In genomic region chr1:154975409-154976205, GRCh38 we compare ENCODE assay signal across 8 cellular contexts. TPM values are rescaled to one million over a fixed set of nuclear protein-coding genes. Genes with fewer than 3 reads are reported as not detected.
DNase-seq lines count a peak whose midpoint lies in the region; ATAC-seq and TF ChIP-seq lines count a peak whose summit lies in the region.

No MANE protein-coding gene starts in this region.

- H2AFZ ChIP-seq in Loucy (ENCODE audit: low read length): no peak overlapping the region

- H3K9ac ChIP-seq in Loucy (ENCODE audit: low read depth, low read length, poor library complexity, severe bottlenecking): peak overlapping the region; percentile 95

- peaks cover 3% of the 10 kb centered on the region; the same call in 1 of the 2 replicates for H3F3A ChIP-seq in Loucy (ENCODE audit: low read depth)

- H4K20me1 ChIP-seq in Loucy (ENCODE audit: insufficient read depth, low read length, poor library complexity, severe bottlenecking): peaks cover 32% of the 10 kb centered on the region

- CTCF ChIA-PET in activated CD8-positive, alpha-beta T cell treated with anti-CD3 and anti-CD28 coated beads, Interleukin-2, amount 10 ng/mL, durations not matched to agents 7 days and 5 days (lab: Charles Lee): interaction anchor here (0.6 to 4.7 kb wide), 8 partner anchors 8 to 666 kb away, joined by 3 to 22 read pairs (median 9); partner anchors contain the start of genes FLAD1, PBXIP1 and PYGO2

- no peak overlapping the region for H3K4me3 Mint-ChIP-seq in activated CD8-positive, alpha-beta T cell treated with anti-CD3 and anti-CD28 coated beads, Interleukin-2, amount 10 ng/mL, durations not matched to agents 7 days and 5 days

- peaks cover 36% of the 10 kb centered on the region for H3K4me1 Mint-ChIP-seq in activated CD8-positive, alpha-beta T cell treated with anti-CD3 and anti-CD28 coated beads, Interleukin-2, amount 10 ng/mL, durations not matched to agents 7 days and 5 days (ENCODE audit: low read depth)

- no peaks in the 10 kb centered on the region for H3K9me3 ChIP-seq in Loucy (ENCODE audit: insufficient read depth, low read depth, low read length)

- TF ChIP-seq CTCF in Loucy (conservative IDR thresholded peaks at IDR 0.05; ENCODE audit: low read length) (no peak), omental fat pad (IDR thresholded peaks at IDR 0.05) (no peak)

- peaks cover 45% of the 10 kb centered on the region for H3K36me3 Mint-ChIP-seq in activated CD8-positive, alpha-beta T cell treated with anti-CD3 and anti-CD28 coated beads, Interleukin-2, amount 10 ng/mL, durations not matched to agents 7 days and 5 days (ENCODE audit: low read depth)

- peak; percentile 4 for ATAC-seq in activated CD8-positive, alpha-beta T cell treated with anti-CD3 and anti-CD28 coated beads, Interleukin-2, amount 10 ng/mL, durations not matched to agents 7 days and 5 days
- ATAC-seq in omental fat pad (ENCODE audit: low FRiP score) (no peak), GM18858 (IDR thresholded peaks at IDR 0.05; ENCODE audit: unreplicated experiment) (no peak), GM18511 (IDR thresholded peaks at IDR 0.05; ENCODE audit: unreplicated experiment) (no peak)

- H3K4me2 ChIP-seq in Loucy (ENCODE audit: low read depth, low read length, poor library complexity, severe bottlenecking): peak overlapping the region; percentile 89

- no peak overlapping the region for H3K27ac Mint-ChIP-seq in activated CD8-positive, alpha-beta T cell treated with anti-CD3 and anti-CD28 coated beads, Interleukin-2, amount 10 ng/mL, durations not matched to agents 7 days and 5 days

- no peaks in the 10 kb centered on the region for H3K27me3 ChIP-seq in Loucy (ENCODE audit: insufficient read depth, low read length, poor library complexity, severe bottlenecking)

- H3K4me1 ChIP-seq in Loucy (ENCODE audit: insufficient read depth, low read length, poor library complexity, severe bottlenecking): peaks cover 38% of the 10 kb centered on the region

- H3K9me3 Mint-ChIP-seq in activated CD8-positive, alpha-beta T cell treated with anti-CD3 and anti-CD28 coated beads, Interleukin-2, amount 10 ng/mL, durations not matched to agents 7 days and 5 days (ENCODE audit: insufficient read depth): no peaks in the 10 kb centered on the region

- POLR2A ChIA-PET in activated CD8-positive, alpha-beta T cell treated with anti-CD3 and anti-CD28 coated beads, Interleukin-2, amount 10 ng/mL, durations not matched to agents 7 days and 5 days (lab: Charles Lee): interaction anchor here (0.6 to 4.2 kb wide), 15 partner anchors 8 to 152 kb away, joined by 3 to 31 read pairs (median 8); partner anchors contain the start of genes ADAM15, EFNA1, FLAD1 and PBXIP1

- peak overlapping the region; percentile 94 for H3K4me3 ChIP-seq in Loucy (ENCODE audit: low read length, poor library complexity, severe bottlenecking)

- no peaks in the 10 kb centered on the region for H3K9me2 ChIP-seq in Loucy (replicated peaks; ENCODE audit: low read depth, low read length)

- H3K27me3 Mint-ChIP-seq in activated CD8-positive, alpha-beta T cell treated with anti-CD3 and anti-CD28 coated beads, Interleukin-2, amount 10 ng/mL, durations not matched to agents 7 days and 5 days (ENCODE audit: low read depth): no peaks in the 10 kb centered on the region

- peaks cover 71% of the 10 kb centered on the region for H3K79me2 ChIP-seq in Loucy (ENCODE audit: insufficient read depth, low read length)

- DNase-seq in Daoy (ENCODE audit: low read depth): peak; percentile 63
- peak; percentile 70 for DNase-seq in activated CD8-positive, alpha-beta T cell treated with anti-CD3 and anti-CD28 coated beads, Interleukin-2, amount 10 ng/mL, durations not matched to agents 7 days and 5 days
- peak; percentile 61 for DNase-seq in fibroblast of gingiva (ENCODE audit: low read depth)
- DNase-seq in omental fat pad (ENCODE audit: low spot score): peak; percentile 47
- DNase-seq in iPS-NIHi7 (ENCODE audit: extremely low spot score): no peak

- H3K36me3 ChIP-seq in Loucy (ENCODE audit: insufficient read depth, low read length): peaks cover 18% of the 10 kb centered on the region; the same call in 1 of the 2 replicates

RNA-seq across cellular contexts. Expression of gene CKS1B, which starts 1.1 kb away (rescaled TPM):
- 362 and 379 TPM in 2 replicates for total RNA-seq in Daoy (2014; rRNA removed; shearing (Covaris generic))
- 100 to 1,000 TPM; 151 to 153 TPM for total RNA-seq in activated CD8-positive, alpha-beta T cell treated with anti-CD3 and anti-CD28 coated beads, Interleukin-2, amount 10 ng/mL, durations not matched to agents 7 days and 5 days
- total RNA-seq in omental fat pad: 10 to 100 TPM; 34.0 to 72.8 (median 43.2) TPM

RNA-seq across cellular contexts. Expression of gene SHC1, which starts 5.1 kb away (rescaled TPM):
- 112 and 126 TPM in 2 replicates for total RNA-seq in Daoy (2014; rRNA removed; shearing (Covaris generic))
- total RNA-seq in activated CD8-positive, alpha-beta T cell treated with anti-CD3 and anti-CD28 coated beads, Interleukin-2, amount 10 ng/mL, durations not matched to agents 7 days and 5 days: 10 to 100 TPM; 69.6 to 72.4 TPM
- 100 to 1,000 TPM; 152 to 265 (median 171) TPM for total RNA-seq in omental fat pad

RNA-seq across cellular contexts. Expression of gene FLAD1, which starts 7.5 kb away (rescaled TPM):
- total RNA-seq in Daoy (2014; rRNA removed; shearing (Covaris generic)): 48.1 and 51.2 TPM in 2 replicates
- total RNA-seq in activated CD8-positive, alpha-beta T cell treated with anti-CD3 and anti-CD28 coated beads, Interleukin-2, amount 10 ng/mL, durations not matched to agents 7 days and 5 days: 10 to 100 TPM; 39.8 to 45.2 TPM
- 10 to 100 TPM; 26.8 to 43.8 (median 30.9) TPM for total RNA-seq in omental fat pad

RNA-seq across cellular contexts. Expression of gene PYGO2, which starts 14.0 kb away (rescaled TPM):
- total RNA-seq in Daoy (2014; rRNA removed; shearing (Covaris generic)): 21.8 and 24.3 TPM in 2 replicates
- 10 to 100 TPM; 40.2 to 43.9 TPM for total RNA-seq in activated CD8-positive, alpha-beta T cell treated with anti-CD3 and anti-CD28 coated beads, Interleukin-2, amount 10 ng/mL, durations not matched to agents 7 days and 5 days
- total RNA-seq in omental fat pad: 10 to 100 TPM; 10.2 to 21.2 (median 15.9) TPM

RNA-seq across cellular contexts. Expression of gene LENEP, which starts 17.8 kb away (rescaled TPM):
- not detected in 2 replicates for total RNA-seq in Daoy (2014; rRNA removed; shearing (Covaris generic))
- total RNA-seq in activated CD8-positive, alpha-beta T cell treated with anti-CD3 and anti-CD28 coated beads, Interleukin-2, amount 10 ng/mL, durations not matched to agents 7 days and 5 days: 1 to 10 TPM in 1 of 2 experiments, under 1 TPM in 1; 0.91 to 1.1 TPM
- total RNA-seq in omental fat pad: not detected
